ENCODE assay signal across 11 cellular contexts in genomic region chr12:27966870-27967269, GRCh38. TPM values are rescaled to one million over a fixed set of nuclear protein-coding genes. Genes with fewer than 3 reads are reported as not detected.
DNase-seq lines count a peak whose midpoint lies in the region; ATAC-seq, FAIRE-seq and TF ChIP-seq lines count a peak whose summit lies in the region.
"Had no signal": no experiment of that assay in that cellular context is flagged by ENCODE, and none has a peak within 500 bp of the region (broad histone marks: within the 10 kb centered on the region; RNA-seq: fewer than 3 reads in every experiment).

No MANE protein-coding gene starts in this region.

- in situ Hi-C loops in HepG2 (cut with HindIII; ENCODE audit: extremely low pct_ligation_motif_present, low pct_unique_long_range_greater_than_20kb) = no loop called here
- in situ Hi-C loops in SK-MEL-5 (cut with HindIII; ENCODE audit: low pct_unique_long_range_greater_than_20kb, low sequenced_read_pairs) = no loop called here

- POLR2A ChIA-PET in HepG2 (lab: Yijun Ruan, JAX) = no interaction called here

- H3K27me3 ChIP-seq in HepG2 (ENCODE audit: control insufficient read depth in 1 of 2, insufficient read depth in 2 of 2, low read length in 2 of 2) (peaks cover 0 to 42% of the 10 kb centered on the region in 2 experiments; a peak in 4 of 5 replicates), right lobe of liver (peaks cover 0 to 50% of the 10 kb centered on the region in 2 donors), vagina (no peaks in the 10 kb centered on the region)

- DNase-seq in HepG2 (ENCODE audit: low spot score) = peak; percentile 20
- no peak for DNase-seq in right lobe of liver
- peak; percentile 28 for DNase-seq in SK-MEL-5 (ENCODE audit: low read depth, low spot score)
- DNase-seq in fibroblast of villous mesenchyme (ENCODE audit: low read depth) = peak; percentile 89
- DNase-seq in vagina (ENCODE audit: extremely low spot score in 2 of 2) = no peak
- DNase-seq in left lobe of liver (ENCODE audit: low spot score) = no peak
- DNase-seq: CD4-positive, CD25-positive, alpha-beta regulatory T cell; RPMI8226; stimulated activated CD8-positive, alpha-beta memory T cell treated with anti-CD3 and anti-CD28 coated beads, Interleukin-4, amount 100 ng/mL, for 48 hours had no signal

- H4K20me1 ChIP-seq in HepG2 (ENCODE audit: insufficient read depth, low read length) = no peaks in the 10 kb centered on the region

- no peak for TF ChIP-seq RAD21 in HepG2 (CRISPR knock-in tag; IDR thresholded peaks at IDR 0.05)

- no TSS peak for BruUV-seq in HepG2 (replicated peaks; lab: Mats Ljungman, UMichigan)

- TF ChIP-seq POLR2A in HepG2 (IDR thresholded peaks at IDR 0.05; ENCODE audit: insufficient read depth in 1 of 2, low read depth in 2 of 2, low read length in 2 of 2) (no peak), right lobe of liver (IDR thresholded peaks at IDR 0.05) (no peak), vagina (IDR thresholded peaks at IDR 0.05) (no peak)

- H3K4me2 ChIP-seq in HepG2 (ENCODE audit: low read depth, low read length) = no peak overlapping the region

- CTCF ChIA-PET in HepG2 (lab: Yijun Ruan, JAX; ENCODE audit: low intra/inter-chr PET ratio, low total read pairs) = no interaction called here

- no peak overlapping the region for H3K4me3 ChIP-seq in HepG2 (replicated peaks in 1 of 3; ENCODE audit: insufficient read depth in 1 of 3, low read depth in 2 of 3, low read length in 3 of 3)
- no peak overlapping the region for H3K4me3 ChIP-seq in right lobe of liver
- no peak overlapping the region for H3K4me3 ChIP-seq in fibroblast of villous mesenchyme (ENCODE audit: low read depth, low read length)
- peak overlapping the region in 1 of 2 donors; percentile 58 for H3K4me3 ChIP-seq in vagina

- H3K4me1 ChIP-seq in HepG2 (ENCODE audit: insufficient read depth, low read length) (peaks cover 27% of the 10 kb centered on the region), right lobe of liver (peaks cover 0 to 28% (median 8%) of the 10 kb centered on the region in 4 donors), vagina (peaks cover 42% of the 10 kb centered on the region)

- intact Hi-C loops in HepG2 (cut with micrococcal nuclease; ENCODE audit: unreplicated experiment) = no loop called here
- intact Hi-C loops in right lobe of liver (cut with DNase I) = no loop called here
- intact Hi-C loops in vagina (cut with DNase I) = no loop called here

- TF ChIP-seq CTCF in HepG2 (CRISPR knock-in tag; IDR thresholded peaks at IDR 0.05) = no peak
- no peak for TF ChIP-seq CTCF in right lobe of liver (IDR thresholded peaks at IDR 0.05)
- no peak for TF ChIP-seq CTCF in fibroblast of villous mesenchyme (IDR thresholded peaks at IDR 0.05; ENCODE audit: insufficient read depth, low read depth, low read length)
- TF ChIP-seq CTCF in vagina (IDR thresholded peaks at IDR 0.05) = no peak

- H3K9ac ChIP-seq in HepG2 (ENCODE audit: insufficient read depth, low read depth, low read length) = no peak overlapping the region

- no peaks in the 10 kb centered on the region for H3K36me3 ChIP-seq in HepG2 (replicated peaks in 1 of 2; ENCODE audit: control insufficient read depth in 1 of 2, insufficient read depth in 2 of 2, low read length in 2 of 2)
- H3K36me3 ChIP-seq in right lobe of liver = no peaks in the 10 kb centered on the region
- H3K36me3 ChIP-seq in vagina = peaks cover 0 to 11% of the 10 kb centered on the region in 2 donors

- H3K9me3 ChIP-seq in HepG2 (ENCODE audit: low read length) (no peaks in the 10 kb centered on the region), right lobe of liver (no peaks in the 10 kb centered on the region), vagina (no peaks in the 10 kb centered on the region)

- no peak overlapping the region for H3K27ac ChIP-seq in HepG2 (ENCODE audit: extremely low read length, insufficient read depth, low read length)
- H3K27ac ChIP-seq in right lobe of liver = no peak overlapping the region
- peak overlapping the region; percentile 91 for H3K27ac ChIP-seq in vagina

- TF ChIP-seq EP300 in HepG2 (IDR thresholded peaks at IDR 0.05; ENCODE audit: low read depth in 2 of 2, low read length in 2 of 2) = no peak
- TF ChIP-seq EP300 in HepG2 (CRISPR knock-in tag; IDR thresholded peaks at IDR 0.05; ENCODE audit: borderline replicate concordance) = no peak

- ATAC-seq in HepG2 (no peak), right lobe of liver (no peak), HG03521 (IDR thresholded peaks at IDR 0.05; ENCODE audit: unreplicated experiment) (no peak), GM18868 (IDR thresholded peaks at IDR 0.05; ENCODE audit: unreplicated experiment) (no peak), left lobe of liver (no peak)

- no peak for FAIRE-seq in HepG2 (lab: Jason Lieb, UNC)

- H2AFZ ChIP-seq in HepG2 (ENCODE audit: low read length) = no peak overlapping the region

- no peaks in the 10 kb centered on the region for H3K79me2 ChIP-seq in HepG2 (ENCODE audit: insufficient read depth, low read length)

- 7% methylated on average over 2 of the region's 2 CpGs for WGBS in HepG2 (ENCODE audit: low lambda C conversion rate)
- 33% methylated on average over 2 of the region's 2 CpGs for WGBS in right lobe of liver (ENCODE audit: insufficient coverage, low coverage, low lambda C conversion rate, missing lambda C conversion rate)

TF ChIP-seq in HepG2, 621 proteins besides CTCF, POLR2A, EP300 and RAD21:
- TF ChIP-seq ZNF441 (CRISPR knock-in tag; IDR thresholded peaks at IDR 0.05; ENCODE audit: borderline replicate concordance) = no peak
- peak; percentile 63 for TF ChIP-seq FOSL2 (CRISPR knock-in tag; IDR thresholded peaks at IDR 0.05)
- TF ChIP-seq ZFP91 (CRISPR knock-in tag; IDR thresholded peaks at IDR 0.05; ENCODE audit: borderline replicate concordance) = no peak
- TF ChIP-seq RFX5 (IDR thresholded peaks at IDR 0.05; ENCODE audit: low read depth, low read length) = no peak
- TF ChIP-seq ZNF10 (CRISPR knock-in tag; IDR thresholded peaks at IDR 0.05; ENCODE audit: borderline replicate concordance, low read depth) = no peak
- TF ChIP-seq CHD4 (IDR thresholded peaks at IDR 0.05; ENCODE audit: borderline replicate concordance, low read length) = no peak
- TF ChIP-seq ZFAT (CRISPR knock-in tag; conservative IDR thresholded peaks at IDR 0.05) = no peak
- TF ChIP-seq BATF2 (CRISPR knock-in tag; IDR thresholded peaks at IDR 0.05) = no peak

RNA-seq across cellular contexts. Expression of gene PTHLH, which starts 5.7 kb away (rescaled TPM):
- total RNA-seq in HepG2 (2016; rRNA removed; fragmentation: Illumina TruSeq; extraction: Trizol) (not detected in 2 replicates), right lobe of liver (not detected), fibroblast of villous mesenchyme (1.3 and 1.6 TPM in 2 replicates), vagina (7.9 TPM), left lobe of liver (0.10 TPM)
- not detected in 2 replicates for total RNA-seq in HepG2 (2016; cell fraction: cytosol; rRNA removed; fragmentation: Illumina TruSeq; extraction: Trizol; ENCODE audit: low read depth)
- total RNA-seq in HepG2 (2016; cell fraction: insoluble cytoplasmic fraction; rRNA removed; fragmentation: Illumina TruSeq; extraction: Trizol) = not detected in 2 replicates
- not detected in 2 replicates for total RNA-seq in HepG2 (2016; cell fraction: membrane; rRNA removed; fragmentation: Illumina TruSeq; extraction: Trizol)
- not detected in 2 replicates for total RNA-seq in HepG2 (2016; cell fraction: nucleus; rRNA removed; fragmentation: Illumina TruSeq; extraction: Trizol)
- polyA plus RNA-seq in HepG2 (2011; rRNA removed) = 0.22 and 0.31 TPM in 2 replicates
- 0.21 and 0.32 TPM in 2 replicates for polyA plus RNA-seq in HepG2 (2011; cell fraction: cytosol; rRNA removed)
- polyA plus RNA-seq in HepG2 (2011; cell fraction: nucleus; rRNA removed) = 0.16 and 0.19 TPM in 2 replicates
- 0.40 and 0.56 TPM in 2 replicates for polyA plus RNA-seq in HepG2 (2012)
- not detected in 2 replicates for polyA plus RNA-seq in HepG2 (2016; cell fraction: cytosol; fragmentation: Illumina TruSeq; extraction: Trizol; ENCODE audit: low read depth)
- polyA plus RNA-seq in HepG2 (2016; cell fraction: insoluble cytoplasmic fraction; fragmentation: Illumina TruSeq; extraction: Trizol; ENCODE audit: low read depth) = not detected in 2 replicates
- not detected in 2 replicates for polyA plus RNA-seq in HepG2 (2016; cell fraction: membrane; fragmentation: Illumina TruSeq; extraction: Trizol; ENCODE audit: low read depth)
- not detected in 2 replicates for polyA plus RNA-seq in HepG2 (2016; cell fraction: nucleus; fragmentation: Illumina TruSeq; extraction: Trizol; ENCODE audit: insufficient read depth, low read depth)
- polyA minus RNA-seq in HepG2 (2011; rRNA and poly(A)+ RNA removed; ENCODE audit: low replicate concordance) = not detected in 2 replicates
- polyA minus RNA-seq in HepG2 (2011; cell fraction: cytosol; rRNA and poly(A)+ RNA removed) = not detected in 2 replicates
- polyA minus RNA-seq in HepG2 (2011; cell fraction: nucleus; rRNA and poly(A)+ RNA removed) = 0.50 TPM in 1 of 2 replicates, not detected in the other
- total RNA-seq in SK-MEL-5 (2014; rRNA removed; shearing (Covaris generic)) = 0.16 and 0.37 TPM in 2 replicates
- 0.60 and 1.1 TPM in 2 replicates for polyA plus RNA-seq in SK-MEL-5 (2015; cell fraction: cytosol; rRNA removed)
- 3.4 TPM in 1 of 2 replicates, not detected in the other for polyA plus RNA-seq in SK-MEL-5 (2015; cell fraction: nucleus; rRNA removed)
- total RNA-seq: CD4-positive, CD25-positive, alpha-beta regulatory T cell had no signal

Comparison
In these comparisons a context has a peak if more than half of its experiments do, and no peak if none do; other contexts are left out.
1. DNase-seq: peak in HepG2 (single experiment), SK-MEL-5 (single experiment) and fibroblast of villous mesenchyme (single experiment); none in right lobe of liver (0 of 3), vagina (0 of 2) and left lobe of liver (single experiment).